8 cellular contexts compared by ENCODE assay signal in genomic region chr17:59707182-59707970, GRCh38. TPM values are rescaled to one million over a fixed set of nuclear protein-coding genes. Genes with fewer than 3 reads are reported as not detected.
DNase-seq lines count a peak whose midpoint lies in the region; ATAC-seq and TF ChIP-seq lines count a peak whose summit lies in the region.

Gene PTRH2, minus strand, starts transcription at chr17:59707430. Its CDS starts 9,452 bp downstream, at chr17:59697978.
Gene VMP1, plus strand, starts transcription at chr17:59707654. Its CDS starts 23,793 bp downstream, at chr17:59731447.

- peak; percentile 33 to 43 for TF ChIP-seq RAD21 in liver (IDR thresholded peaks at IDR 0.05)

- DNase-seq in CD14-positive monocyte (ENCODE audit: low spot score) (peak; percentile 99), NCI-H82 (lab: John Stamatoyannopoulos, UW) (peak; percentile 100), dermis microvascular lymphatic vessel endothelial cell (ENCODE audit: low read depth in 2 of 2) (peak; percentile 98 to 100)
- DNase-seq in activated CD4-positive, alpha-beta T cell treated with anti-CD3 and anti-CD28 coated beads, Interleukin-2, amount 50 U/mL, for 48 hours = peak; percentile 93 to 96
- peak; percentile 96 for DNase-seq in stimulated activated CD4-positive, alpha-beta T cell treated with anti-CD3 and anti-CD28 coated beads, Interleukin-4, amount 100 ng/mL, for 24 hours

- H3K4me1 ChIP-seq in liver (ENCODE audit: control insufficient read depth in 4 of 4, insufficient read depth in 4 of 4, low read length in 3 of 4) = peaks cover 0 to 33% (median 19%) of the 10 kb centered on the region in 4 donors

- peak within 1 kb of the TSS; percentile 78 to 98 (median 95) for H3K4me3 ChIP-seq in liver (ENCODE audit: low read depth in 1 of 3, low read length in 3 of 3)

- TF ChIP-seq CTCF in CD14-positive monocyte (IDR thresholded peaks at IDR 0.05) (no peak), liver (IDR thresholded peaks at IDR 0.05; ENCODE audit: low read depth, low read length, missing input control) (no peak)

- ATAC-seq in GM19397 (IDR thresholded peaks at IDR 0.05; ENCODE audit: unreplicated experiment) (peak; percentile 96), HG03571 (IDR thresholded peaks at IDR 0.05; ENCODE audit: unreplicated experiment) (peak; percentile 93)

- H3K9me3 Mint-ChIP-seq in CD14-positive monocyte = peaks cover 0 to 5% (median 0%) of the 10 kb centered on the region in 7 donors

- H3K27me3 ChIP-seq in liver (ENCODE audit: control insufficient read depth in 4 of 4, insufficient read depth in 4 of 4, low read length in 3 of 4) = no peaks in the 10 kb centered on the region

- WGBS in liver = under 1% methylated on average over 45 of the region's 45 CpGs

- peaks cover 0 to 2% (median 0%) of the 10 kb centered on the region in 3 donors for H3K27me3 Mint-ChIP-seq in CD14-positive monocyte (ENCODE audit: low read depth in 3 of 3)

- no peaks in the 10 kb centered on the region for H3K9me3 ChIP-seq in liver (ENCODE audit: control insufficient read depth in 4 of 4, low read length in 3 of 4)

- peak within 1 kb of the TSS; percentile 98 to 100 (median 99) for H3K27ac Mint-ChIP-seq in CD14-positive monocyte

- intact Hi-C loops in CD14-positive monocyte (cut with micrococcal nuclease) = no loop called here

- peak within 1 kb of the TSS; percentile 85 to 94 for H3K27ac ChIP-seq in liver (ENCODE audit: low read depth in 1 of 2, low read length in 2 of 2)

- peaks cover 68% of the 10 kb centered on the region for H3K4me1 Mint-ChIP-seq in CD14-positive monocyte

- H3K36me3 ChIP-seq in liver (ENCODE audit: control insufficient read depth in 4 of 4, insufficient read depth in 3 of 4, low read depth in 1 of 4, low read length in 3 of 4) = peaks cover 0 to 1% (median 0%) of the 10 kb centered on the region in 4 donors

- peaks cover 19 to 31% of the 10 kb centered on the region in 2 donors for H3K36me3 Mint-ChIP-seq in CD14-positive monocyte

- peak within 1 kb of the TSS; percentile 92 to 99 for H3K9ac ChIP-seq in liver (ENCODE audit: low read depth in 1 of 2, low read length in 2 of 2)

- H3K4me3 Mint-ChIP-seq in CD14-positive monocyte = peak within 1 kb of the TSS; percentile 98 to 99

TF ChIP-seq in liver, 16 proteins besides CTCF, POLR2A, EP300 and RAD21:
- TF ChIP-seq ZBTB33 (IDR thresholded peaks at IDR 0.05) = peak; percentile 99
- peak; percentile 73 for TF ChIP-seq TAF1 (conservative IDR thresholded peaks at IDR 0.05)
- TF ChIP-seq HNF4G (IDR thresholded peaks at IDR 0.05) = peak; percentile 52
- peak; percentile 85 for TF ChIP-seq YY1 (IDR thresholded peaks at IDR 0.05)
- TF ChIP-seq SP1 (IDR thresholded peaks at IDR 0.05) = peak; percentile 83
- TF ChIP-seq, protein P1, sequence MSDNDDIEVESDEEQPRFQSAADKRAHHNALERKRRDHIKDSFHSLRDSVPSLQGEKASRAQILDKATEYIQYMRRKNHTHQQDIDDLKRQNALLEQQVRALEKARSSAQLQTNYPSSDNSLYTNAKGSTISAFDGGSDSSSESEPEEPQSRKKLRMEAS (IDR thresholded peaks at IDR 0.05) = peak; percentile 98
- TF ChIP-seq JUND (IDR thresholded peaks at IDR 0.05) = peak; percentile 89 to 90
- TF ChIP-seq HNF4A (conservative IDR thresholded peaks at IDR 0.05) = peak; percentile 80 to 81
- TF ChIP-seq, protein P2, sequence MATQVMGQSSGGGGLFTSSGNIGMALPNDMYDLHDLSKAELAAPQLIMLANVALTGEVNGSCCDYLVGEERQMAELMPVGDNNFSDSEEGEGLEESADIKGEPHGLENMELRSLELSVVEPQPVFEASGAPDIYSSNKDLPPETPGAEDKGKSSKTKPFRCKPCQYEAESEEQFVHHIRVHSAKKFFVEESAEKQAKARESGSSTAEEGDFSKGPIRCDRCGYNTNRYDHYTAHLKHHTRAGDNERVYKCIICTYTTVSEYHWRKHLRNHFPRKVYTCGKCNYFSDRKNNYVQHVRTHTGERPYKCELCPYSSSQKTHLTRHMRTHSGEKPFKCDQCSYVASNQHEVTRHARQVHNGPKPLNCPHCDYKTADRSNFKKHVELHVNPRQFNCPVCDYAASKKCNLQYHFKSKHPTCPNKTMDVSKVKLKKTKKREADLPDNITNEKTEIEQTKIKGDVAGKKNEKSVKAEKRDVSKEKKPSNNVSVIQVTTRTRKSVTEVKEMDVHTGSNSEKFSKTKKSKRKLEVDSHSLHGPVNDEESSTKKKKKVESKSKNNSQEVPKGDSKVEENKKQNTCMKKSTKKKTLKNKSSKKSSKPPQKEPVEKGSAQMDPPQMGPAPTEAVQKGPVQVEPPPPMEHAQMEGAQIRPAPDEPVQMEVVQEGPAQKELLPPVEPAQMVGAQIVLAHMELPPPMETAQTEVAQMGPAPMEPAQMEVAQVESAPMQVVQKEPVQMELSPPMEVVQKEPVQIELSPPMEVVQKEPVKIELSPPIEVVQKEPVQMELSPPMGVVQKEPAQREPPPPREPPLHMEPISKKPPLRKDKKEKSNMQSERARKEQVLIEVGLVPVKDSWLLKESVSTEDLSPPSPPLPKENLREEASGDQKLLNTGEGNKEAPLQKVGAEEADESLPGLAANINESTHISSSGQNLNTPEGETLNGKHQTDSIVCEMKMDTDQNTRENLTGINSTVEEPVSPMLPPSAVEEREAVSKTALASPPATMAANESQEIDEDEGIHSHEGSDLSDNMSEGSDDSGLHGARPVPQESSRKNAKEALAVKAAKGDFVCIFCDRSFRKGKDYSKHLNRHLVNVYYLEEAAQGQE (IDR thresholded peaks at IDR 0.05) = peak; percentile 39
- TF ChIP-seq NR2F2 (IDR thresholded peaks at IDR 0.05) = peak; percentile 70
- peak; percentile 68 for TF ChIP-seq RXRA (IDR thresholded peaks at IDR 0.05)
- TF ChIP-seq FOXA1 (IDR thresholded peaks at IDR 0.05) = peak; percentile 8
- TF ChIP-seq FOXA2 (IDR thresholded peaks at IDR 0.05) = peak; percentile 19
- TF ChIP-seq GABPA (IDR thresholded peaks at IDR 0.05 in 1 of 2, conservative IDR thresholded peaks at IDR 0.05 in 1 of 2) = peak; percentile 96 to 99
- TF ChIP-seq EGR1 (IDR thresholded peaks at IDR 0.05; ENCODE audit: low read depth in 2 of 2) = peak in 1 of 2 donors; percentile 59
- peak; percentile 36 for TF ChIP-seq ATF3 (IDR thresholded peaks at IDR 0.05)
TF ChIP-seq in liver: peak in this region for 16.

RNA-seq across cellular contexts. Expression of gene PTRH2, which starts in this region (rescaled TPM):
- polyA plus RNA-seq in CD14-positive monocyte (10 to 100 TPM; 26.0 to 27.0 TPM), liver (10 to 100 TPM; 22.7 to 39.1 TPM)
- total RNA-seq in dermis microvascular lymphatic vessel endothelial cell (22.0 and 31.6 TPM in 2 replicates), liver (10 to 100 TPM in 1 of 2 donors, 1 to 10 TPM in 1; 9.7 to 23.4 TPM)

RNA-seq across cellular contexts. Expression of gene VMP1, which starts in this region (rescaled TPM):
- polyA plus RNA-seq in CD14-positive monocyte (100 to 1,000 TPM; 386 to 511 TPM), liver (10 to 100 TPM; 46.4 to 85.0 TPM)
- total RNA-seq in dermis microvascular lymphatic vessel endothelial cell (96.5 and 118 TPM in 2 replicates), liver (100 to 1,000 TPM in 1 of 2 donors, 10 to 100 TPM in 1; 58.1 to 118 TPM)

Comparison
In these comparisons a context has a peak if more than half of its experiments do, and no peak if none do; other contexts are left out.
1. Peak in every context shown above with its lines: DNase-seq, ATAC-seq, H3K4me3 ChIP-seq and H3K27ac ChIP-seq.
2. RNA of gene VMP1 (polyA plus RNA-seq): 386 to 511 TPM in CD14-positive monocyte; 46.4 to 85.0 TPM in liver; every median in the first group is over 4 times any median in the second.